Comparison of ENCODE assay signal across 16 cellular contexts in the genomic region with DNA sequence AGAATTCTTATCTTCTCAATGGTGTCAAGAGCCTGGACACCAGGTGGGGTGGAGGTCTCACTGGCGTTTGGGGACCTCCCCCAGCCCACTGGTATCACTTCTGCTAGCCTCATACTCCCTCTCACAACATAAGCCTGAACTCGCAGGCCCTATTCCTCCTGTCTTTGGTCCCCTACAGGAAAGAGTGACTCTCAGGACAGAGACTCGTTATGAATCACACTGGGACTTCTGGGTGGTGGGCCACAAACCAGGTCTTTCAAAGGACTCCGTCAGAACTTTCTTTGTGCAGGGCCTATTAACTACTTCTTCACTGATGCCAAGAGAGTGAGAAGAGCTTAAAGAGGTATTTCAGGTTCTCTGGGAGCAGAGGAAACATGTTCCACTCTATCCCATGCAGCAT.
"Had no signal": no experiment of that assay in that cellular context is flagged by ENCODE, and none has a peak within 500 bp of the region (broad histone marks: within the 10 kb centered on the region; RNA-seq: fewer than 3 reads in every experiment).

No MANE protein-coding gene starts in this region.

- H3K36me3 ChIP-seq: colonic mucosa, neutrophil, right lobe of liver, tibial artery, upper lobe of left lung, uterus had no signal

- ATAC-seq: foreskin keratinocyte; naive thymus-derived CD4-positive, alpha-beta T cell; psoas muscle; right lobe of liver had no signal

- H3K4me3 ChIP-seq: colonic mucosa, psoas muscle, right lobe of liver, tibial artery, upper lobe of left lung, uterus had no signal

- H3K9me3 ChIP-seq: colonic mucosa, neutrophil, psoas muscle, right lobe of liver, tibial artery, upper lobe of left lung, uterus had no signal

- H3K4me3 Mint-ChIP-seq: naive thymus-derived CD4-positive, alpha-beta T cell had no signal

- H3K4me1 ChIP-seq: colonic mucosa, psoas muscle, right lobe of liver, tibial artery, upper lobe of left lung, uterus had no signal

- H3K27me3 ChIP-seq: colonic mucosa, foreskin keratinocyte, right lobe of liver, tibial artery, upper lobe of left lung, uterus had no signal

- H3K4me1 Mint-ChIP-seq: naive thymus-derived CD4-positive, alpha-beta T cell had no signal

- H3K36me3 Mint-ChIP-seq: naive thymus-derived CD4-positive, alpha-beta T cell had no signal

- DNase-seq: colonic mucosa; dermis blood vessel endothelial cell; erythroblast; foreskin keratinocyte; kidney glomerular epithelial cell; naive thymus-derived CD4-positive, alpha-beta T cell; psoas muscle; retina; right lobe of liver; stimulated activated CD4-positive, alpha-beta T cell treated with anti-CD3 and anti-CD28 coated beads, Interleukin-2, amount 100 ng/mL, for 24 hours; stimulated activated CD4-positive, alpha-beta T cell treated with anti-CD3 and anti-CD28 coated beads, Interleukin-4, amount 100 ng/mL, for 4 hours; stimulated activated naive CD4-positive, alpha-beta T cell; tibial artery; upper lobe of left lung; uterus had no signal

- H3K27ac Mint-ChIP-seq: naive thymus-derived CD4-positive, alpha-beta T cell had no signal

- H3K27ac ChIP-seq: colonic mucosa, foreskin keratinocyte, neutrophil, psoas muscle, right lobe of liver, tibial artery, upper lobe of left lung, uterus had no signal
